Comparison of ENCODE assay signal across 8 cellular contexts in the genomic region with DNA sequence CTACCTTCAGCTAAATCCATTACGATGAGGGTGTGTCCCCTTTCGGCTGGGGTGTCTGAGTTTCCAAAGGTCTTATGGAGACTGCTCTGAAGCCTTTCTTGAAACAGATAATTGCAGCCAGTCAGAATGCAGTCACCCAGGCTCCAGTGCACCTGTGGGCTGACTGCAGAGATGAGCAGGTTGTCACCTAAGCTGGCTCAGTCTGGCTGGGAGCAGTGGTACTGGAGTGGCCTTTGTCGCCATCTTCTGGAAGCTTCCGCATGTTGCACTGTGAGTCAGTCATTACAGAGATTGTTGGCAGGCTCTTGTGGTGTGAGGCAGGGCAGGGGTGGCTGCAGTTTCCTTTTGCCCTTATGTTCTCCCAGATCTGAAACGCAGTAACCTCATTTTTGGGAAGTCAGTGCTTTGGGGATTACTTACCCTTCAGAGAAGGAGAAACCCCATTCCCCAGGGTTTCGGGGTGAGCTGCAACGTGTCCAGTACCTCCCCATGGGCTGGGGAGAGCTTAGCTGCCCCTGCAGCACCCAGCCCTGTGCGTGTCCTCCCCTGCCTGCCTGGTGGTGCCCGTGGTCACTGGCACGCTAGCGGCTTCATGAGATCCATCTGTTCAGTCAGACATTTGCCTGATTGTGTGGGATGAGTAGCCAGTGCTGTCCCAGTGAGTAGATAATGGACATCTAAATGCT. TPM values are rescaled to one million over a fixed set of nuclear protein-coding genes. Genes with fewer than 3 reads are reported as not detected.
DNase-seq lines count a peak whose midpoint lies in the region; ATAC-seq and TF ChIP-seq lines count a peak whose summit lies in the region.

No MANE protein-coding gene starts in this region.

- DNase-seq in BE2C (peak; percentile 78), NCI-H2227 (lab: John Stamatoyannopoulos, UW; ENCODE audit: unreplicated experiment) (peak; percentile 87), cerebellar cortex (ENCODE audit: low spot score) (peak; percentile 90), left lobe of liver (ENCODE audit: low spot score) (peak; percentile 84)
- peak; percentile 77 for DNase-seq in activated CD4-positive, CD25-positive, alpha-beta regulatory T cell treated with anti-CD3 and anti-CD28 coated beads, Interleukin-2, amount 50 U/mL, for 72 hours
- DNase-seq in stimulated activated CD4-positive, alpha-beta T cell treated with anti-CD3 and anti-CD28 coated beads, Interleukin-4, amount 100 ng/mL, for 4 hours, result peak; percentile 66 to 72

- no peaks in the 10 kb centered on the region for H3K9me3 ChIP-seq in BE2C

- no peaks in the 10 kb centered on the region for H3K36me3 ChIP-seq in BE2C

- ATAC-seq in GM19035 (IDR thresholded peaks at IDR 0.05; ENCODE audit: unreplicated experiment) (peak; percentile 91), HG03159 (IDR thresholded peaks at IDR 0.05; ENCODE audit: unreplicated experiment) (peak; percentile 90), left lobe of liver (peak; percentile 96)

- no peaks in the 10 kb centered on the region for H3K27me3 ChIP-seq in BE2C

- TF ChIP-seq CTCF in BE2C (IDR thresholded peaks at IDR 0.05; ENCODE audit: low read depth, low read length), result peak; percentile 96

- no peaks in the 10 kb centered on the region for H3K4me1 ChIP-seq in BE2C

- no peak overlapping the region for H3K4me3 ChIP-seq in BE2C (ENCODE audit: low read depth, low read length)

RNA-seq across cellular contexts. Expression of a gene that starts 48.0 kb away (rescaled TPM):
- 16.5 TPM for polyA plus RNA-seq in BE2C (2012; ENCODE audit: insufficient read depth, insufficient read length, low read depth)
- 20.6 TPM for total RNA-seq in left lobe of liver
